In genomic region chr14:68816183-68816942, GRCh38 we compare ENCODE assay signal across 8 cellular contexts. TPM values are rescaled to one million over a fixed set of nuclear protein-coding genes. Genes with fewer than 3 reads are reported as not detected.
DNase-seq lines count a peak whose midpoint lies in the region; ATAC-seq, FAIRE-seq and TF ChIP-seq lines count a peak whose summit lies in the region.

No MANE protein-coding gene starts in this region.

- peaks cover 47% of the 10 kb centered on the region for H3K4me1 ChIP-seq in A549
- H3K4me1 ChIP-seq in breast epithelium: peaks cover 12 to 17% of the 10 kb centered on the region in 2 donors
- peaks cover 42 to 93% (median 73%) of the 10 kb centered on the region in 6 donors for H3K4me1 ChIP-seq in spleen

- TF ChIP-seq CTCF in A549 (IDR thresholded peaks at IDR 0.05): peak; percentile 94
- peak; percentile 81 for TF ChIP-seq CTCF in WI38 (IDR thresholded peaks at IDR 0.05; ENCODE audit: low read depth, low read length)
- TF ChIP-seq CTCF in breast epithelium (IDR thresholded peaks at IDR 0.05): peak; percentile 98 to 100 (median 99)
- peak; percentile 93 to 99 (median 98) for TF ChIP-seq CTCF in spleen (IDR thresholded peaks at IDR 0.05 in 8 of 11, conservative IDR thresholded peaks at IDR 0.05 in 3 of 11)

- intact Hi-C loops in breast epithelium (cut with DNase I; ENCODE audit: low total_unique reads): no loop called here
- intact Hi-C loops in spleen (cut with DNase I; ENCODE audit: low total_unique reads): no loop called here

- 10% methylated on average over 24 of the region's 82 CpGs for WGBS in A549 (ENCODE audit: missing lambda C conversion rate)
- WGBS in spleen, 5 donors: 1 to 4% (median 2%) methylated on average over 34 to 82 of the region's 82 CpGs

- H3K9me3 ChIP-seq in A549 (no peaks in the 10 kb centered on the region), breast epithelium (no peaks in the 10 kb centered on the region), spleen (no peaks in the 10 kb centered on the region)

- H3K27ac ChIP-seq in A549 (peak overlapping the region; percentile 97 to 100), breast epithelium (peak overlapping the region; percentile 99), spleen (peak overlapping the region; percentile 96 to 100 (median 99))

- POLR2A ChIA-PET in A549 (lab: Yijun Ruan, JAX): interaction anchor here (1.0 to 13.8 kb wide), 5 partner anchors 20 to 872 kb away, joined by 3 to 187 read pairs (median 6); partner anchors contain the start of gene ZFP36L1

- H3K36me3 ChIP-seq in breast epithelium (no peaks in the 10 kb centered on the region), spleen (no peaks in the 10 kb centered on the region)

- TF ChIP-seq EP300 in A549 (IDR thresholded peaks at IDR 0.05): 0 out of 5 replicates have a peak, but pooled peaks of 1 of the 2 experiments have one; percentile 1

- H3K27me3 ChIP-seq in breast epithelium: no peaks in the 10 kb centered on the region
- no peaks in the 10 kb centered on the region for H3K27me3 ChIP-seq in spleen (replicated peaks in 1 of 7)

- peak; percentile 48 for TF ChIP-seq POLR2A in A549 (IDR thresholded peaks at IDR 0.05; ENCODE audit: low read length)
- TF ChIP-seq POLR2A in breast epithelium (IDR thresholded peaks at IDR 0.05): no peak
- TF ChIP-seq POLR2A in spleen (IDR thresholded peaks at IDR 0.05): peak in 1 of 3 donors; percentile 9

- peak overlapping the region; percentile 71 for H3K4me2 ChIP-seq in A549

- ATAC-seq in A549 (peak; percentile 90 to 92), GM18511 (IDR thresholded peaks at IDR 0.05; ENCODE audit: unreplicated experiment) (peak; percentile 49), HG03064 (IDR thresholded peaks at IDR 0.05; ENCODE audit: low read depth, unreplicated experiment) (peak; percentile 40)

- H3K4me3 ChIP-seq in A549 (peak overlapping the region; percentile 45), WI38 (ENCODE audit: low read depth, low read length) (peak overlapping the region; percentile 51), breast epithelium (peak overlapping the region; percentile 44 to 80 (median 58)), spleen (peak overlapping the region; percentile 26 to 71 (median 46))

- DNase-seq in A549 (ENCODE audit: low read depth in 1 of 2, low spot score in 1 of 2) (peak; percentile 92 to 93), NCI-H2171 (lab: John Stamatoyannopoulos, UW) (peak; percentile 89), breast epithelium (ENCODE audit: low spot score in 2 of 2) (peak; percentile 82 to 89), inferior parietal cortex (ENCODE audit: extremely low spot score) (peak; percentile 91), spleen (peak; percentile 99)

- CTCF ChIA-PET in A549 (lab: Yijun Ruan, JAX): interaction anchor here (0.5 to 10.2 kb wide), 84 partner anchors 9 to 983 kb away, joined by 3 to 162 read pairs (median 4); partner anchors contain the start of gene ZFP36L1

- no peak for FAIRE-seq in A549 (lab: Jason Lieb, UNC)

- peak; percentile 98 to 99 for TF ChIP-seq RAD21 in A549 (conservative IDR thresholded peaks at IDR 0.05 in 1 of 2, IDR thresholded peaks at IDR 0.05 in 1 of 2)

TF ChIP-seq in A549, 52 proteins besides CTCF, POLR2A, EP300 and RAD21 (continues in another document):
- TF ChIP-seq POLR2AphosphoS2 (conservative IDR thresholded peaks at IDR 0.05; ENCODE audit: low read length) (no peak), ELK1 (IDR thresholded peaks at IDR 0.05; ENCODE audit: low read depth, low read length) (no peak), REST (IDR thresholded peaks at IDR 0.05) (peak; percentile 66), HOXA7 (CRISPR knock-in tag; IDR thresholded peaks at IDR 0.05) (0 out of 2 replicates have a peak, but pooled peaks have one; percentile 40), TFCP2L1 (CRISPR knock-in tag; IDR thresholded peaks at IDR 0.05) (peak; percentile 86), FOXS1 (CRISPR knock-in tag; IDR thresholded peaks at IDR 0.05) (peak; percentile 91), RFX5 (IDR thresholded peaks at IDR 0.05) (no peak), NR3C1 (IDR thresholded peaks at IDR 0.05) (no peak), HOXB5 (CRISPR knock-in tag; IDR thresholded peaks at IDR 0.05) (peak; percentile 99), ZFP36 (IDR thresholded peaks at IDR 0.05; ENCODE audit: borderline replicate concordance, partially characterized antibody) (no peak), SMC3 (IDR thresholded peaks at IDR 0.05) (peak; percentile 97), JUNB (IDR thresholded peaks at IDR 0.05) (no peak), ZC3H11A (IDR thresholded peaks at IDR 0.05) (no peak), MAFK (IDR thresholded peaks at IDR 0.05; ENCODE audit: partially characterized antibody) (no peak), GATA3 (IDR thresholded peaks at IDR 0.05; ENCODE audit: borderline replicate concordance) (peak; percentile 22; the same call in 1 of the 2 replicates), NPAS2 (CRISPR knock-in tag; IDR thresholded peaks at IDR 0.05; ENCODE audit: borderline replicate concordance) (peak; percentile 83), HDAC2 (IDR thresholded peaks at IDR 0.05) (0 out of 2 replicates have a peak, but pooled peaks have one; percentile 26), ESRRA (IDR thresholded peaks at IDR 0.05; ENCODE audit: borderline replicate concordance, low read length) (no peak), BCL3 (IDR thresholded peaks at IDR 0.05) (0 out of 3 replicates have a peak, but pooled peaks have one; percentile 31), BHLHE40 (IDR thresholded peaks at IDR 0.05; ENCODE audit: low read depth, low read length) (no peak), HEYL (CRISPR knock-in tag; IDR thresholded peaks at IDR 0.05) (peak; percentile 91; the same call in 1 of the 2 replicates), EHMT2 (IDR thresholded peaks at IDR 0.05; ENCODE audit: low read depth) (no peak), ZNF302 (CRISPR knock-in tag; IDR thresholded peaks at IDR 0.05) (peak; percentile 88; the same call in 1 of the 2 replicates)
- TF ChIP-seq, protein P1, sequence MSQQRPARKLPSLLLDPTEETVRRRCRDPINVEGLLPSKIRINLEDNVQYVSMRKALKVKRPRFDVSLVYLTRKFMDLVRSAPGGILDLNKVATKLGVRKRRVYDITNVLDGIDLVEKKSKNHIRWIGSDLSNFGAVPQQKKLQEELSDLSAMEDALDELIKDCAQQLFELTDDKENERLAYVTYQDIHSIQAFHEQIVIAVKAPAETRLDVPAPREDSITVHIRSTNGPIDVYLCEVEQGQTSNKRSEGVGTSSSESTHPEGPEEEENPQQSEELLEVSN (IDR thresholded peaks at IDR 0.05; ENCODE audit: borderline replicate concordance, low read depth): peak; percentile 98

RNA-seq across cellular contexts. Expression of gene ZFP36L1, which starts 23.5 kb away (rescaled TPM):
- polyA plus RNA-seq in A549 (2011; rRNA removed): 73.8 and 76.4 TPM in 2 replicates
- polyA plus RNA-seq in A549 (2012; cell fraction: cytosol; rRNA removed): 303 and 417 TPM in 2 replicates
- 621 and 1,069 TPM in 2 replicates for polyA plus RNA-seq in A549 (2012; cell fraction: nucleus; rRNA removed)
- polyA plus RNA-seq in A549 (2017; fragmentation: RNase III; extraction: RNeasy Plus Mini Kit Qiagen cat#74134 plus additional on column Dnase treatment): 109 to 135 TPM (median 114 TPM) in 3 replicates
- 45.3 and 60.5 TPM in 2 replicates for polyA minus RNA-seq in A549 (2011; rRNA and poly(A)+ RNA removed)
- total RNA-seq in breast epithelium: 100 to 1,000 TPM; 198 to 737 (median 492) TPM
- 100 to 1,000 TPM; 274 to 443 (median 324) TPM for total RNA-seq in spleen
- polyA plus RNA-seq in spleen: 100 to 1,000 TPM in 1 of 3 donors, 10 to 100 TPM in 2; 65.7 to 106 (median 92.4) TPM

Comparison
In these comparisons a context has a peak if more than half of its experiments do, and no peak if none do; other contexts are left out.
1. Peak in every context shown above with its lines: DNase-seq, ATAC-seq, H3K4me3 ChIP-seq and H3K27ac ChIP-seq.
2. ATAC-seq: peak in every context shown above with its lines; median percentile 91 in A549; 49 in GM18511; 40 in HG03064.